ENCODE assay signal across 2 cellular contexts in the genomic region with DNA sequence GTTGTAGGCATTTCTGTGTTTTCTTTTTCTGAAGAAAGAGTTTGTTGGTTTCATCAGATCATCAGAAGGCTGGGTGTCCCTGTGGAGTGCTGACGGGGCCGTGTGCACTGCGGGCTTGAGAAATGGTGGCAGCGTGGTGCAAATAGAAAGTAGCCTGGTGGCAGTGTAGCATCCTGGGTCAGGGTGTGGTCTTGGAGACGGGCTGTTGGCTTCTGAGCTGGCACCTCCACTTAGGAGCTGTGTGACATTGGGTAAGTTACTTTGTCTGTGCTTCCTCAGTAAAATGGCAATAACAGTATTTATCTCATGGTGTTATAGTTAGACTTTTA.
TF ChIP-seq lines count a peak whose summit lies in the region.

No MANE protein-coding gene starts in this region.

TF ChIP-seq in liver, 16 proteins besides CTCF, POLR2A, EP300 and RAD21:
- no peak for TF ChIP-seq TAF1 (conservative IDR thresholded peaks at IDR 0.05)
- TF ChIP-seq FOXA2 (IDR thresholded peaks at IDR 0.05) = no peak
- no peak for TF ChIP-seq GABPA (IDR thresholded peaks at IDR 0.05 in 1 of 2, conservative IDR thresholded peaks at IDR 0.05 in 1 of 2)
- TF ChIP-seq, protein P1, sequence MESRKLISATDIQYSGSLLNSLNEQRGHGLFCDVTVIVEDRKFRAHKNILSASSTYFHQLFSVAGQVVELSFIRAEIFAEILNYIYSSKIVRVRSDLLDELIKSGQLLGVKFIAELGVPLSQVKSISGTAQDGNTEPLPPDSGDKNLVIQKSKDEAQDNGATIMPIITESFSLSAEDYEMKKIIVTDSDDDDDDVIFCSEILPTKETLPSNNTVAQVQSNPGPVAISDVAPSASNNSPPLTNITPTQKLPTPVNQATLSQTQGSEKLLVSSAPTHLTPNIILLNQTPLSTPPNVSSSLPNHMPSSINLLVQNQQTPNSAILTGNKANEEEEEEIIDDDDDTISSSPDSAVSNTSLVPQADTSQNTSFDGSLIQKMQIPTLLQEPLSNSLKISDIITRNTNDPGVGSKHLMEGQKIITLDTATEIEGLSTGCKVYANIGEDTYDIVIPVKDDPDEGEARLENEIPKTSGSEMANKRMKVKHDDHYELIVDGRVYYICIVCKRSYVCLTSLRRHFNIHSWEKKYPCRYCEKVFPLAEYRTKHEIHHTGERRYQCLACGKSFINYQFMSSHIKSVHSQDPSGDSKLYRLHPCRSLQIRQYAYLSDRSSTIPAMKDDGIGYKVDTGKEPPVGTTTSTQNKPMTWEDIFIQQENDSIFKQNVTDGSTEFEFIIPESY (IDR thresholded peaks at IDR 0.05) = no peak

TF ChIP-seq in HepG2, 621 proteins besides CTCF, POLR2A, EP300 and RAD21:
- TF ChIP-seq ZNF143 (CRISPR knock-in tag; IDR thresholded peaks at IDR 0.05) = no peak
- TF ChIP-seq ZBTB3 (CRISPR knock-in tag; IDR thresholded peaks at IDR 0.05; ENCODE audit: borderline replicate concordance, low read depth) = no peak
- TF ChIP-seq ZNF841 (CRISPR knock-in tag; IDR thresholded peaks at IDR 0.05; ENCODE audit: borderline replicate concordance) = no peak
- TF ChIP-seq ZNF629 (CRISPR knock-in tag; conservative IDR thresholded peaks at IDR 0.05) = no peak
- no peak for TF ChIP-seq RAD51 (IDR thresholded peaks at IDR 0.05; ENCODE audit: borderline replicate concordance)
- no peak for TF ChIP-seq ZFP36 (IDR thresholded peaks at IDR 0.05; ENCODE audit: borderline replicate concordance, low read depth, low read length, partially characterized antibody)
- TF ChIP-seq TARDBP (CRISPR knock-in tag; IDR thresholded peaks at IDR 0.05) = no peak
- TF ChIP-seq E2F5 (CRISPR knock-in tag; conservative IDR thresholded peaks at IDR 0.05) = no peak
- no peak for TF ChIP-seq CCAR2 (optimal IDR thresholded peaks at IDR 0.05; ENCODE audit: low read depth, low read length)
- TF ChIP-seq ZNF543 (CRISPR knock-in tag; IDR thresholded peaks at IDR 0.05) = no peak
- TF ChIP-seq SETDB1 (CRISPR knock-in tag; IDR thresholded peaks at IDR 0.05; ENCODE audit: borderline replicate concordance) = no peak
- TF ChIP-seq ZNF362 (CRISPR knock-in tag; IDR thresholded peaks at IDR 0.05; ENCODE audit: borderline replicate concordance) = no peak
- TF ChIP-seq TBL1XR1 (IDR thresholded peaks at IDR 0.05; ENCODE audit: borderline replicate concordance, low read length, partially characterized antibody) = no peak
- no peak for TF ChIP-seq JUN (CRISPR knock-in tag; IDR thresholded peaks at IDR 0.05)
- TF ChIP-seq EEA1 (CRISPR knock-in tag; IDR thresholded peaks at IDR 0.05; ENCODE audit: borderline replicate concordance) = no peak
- TF ChIP-seq ZNF546 (CRISPR knock-in tag; conservative IDR thresholded peaks at IDR 0.05) = no peak
- no peak for TF ChIP-seq KDM5A (IDR thresholded peaks at IDR 0.05; ENCODE audit: borderline replicate concordance, low read length)
- no peak for TF ChIP-seq ZNF260 (CRISPR knock-in tag; IDR thresholded peaks at IDR 0.05; ENCODE audit: borderline replicate concordance, low read depth)
- TF ChIP-seq ZFX (CRISPR knock-in tag; IDR thresholded peaks at IDR 0.05; ENCODE audit: low read depth) = no peak
- TF ChIP-seq TBP (CRISPR knock-in tag; IDR thresholded peaks at IDR 0.05) = no peak
